ENCODE assay signal across 1 cellular context in genomic region chr14:75709207-75709812, GRCh38.
TF ChIP-seq lines count a peak whose summit lies in the region.

No MANE protein-coding gene starts in this region.

TF ChIP-seq in WTC11, 78 proteins besides CTCF, POLR2A, EP300 and RAD21 (continued from another document):
- TF ChIP-seq MAX (CRISPR knock-in tag; IDR thresholded peaks at IDR 0.05) (no peak), TCF7 (CRISPR knock-in tag; IDR thresholded peaks at IDR 0.05; ENCODE audit: low read depth) (no peak), ATF3 (CRISPR knock-in tag; conservative IDR thresholded peaks at IDR 0.05) (no peak), ERG (CRISPR knock-in tag; IDR thresholded peaks at IDR 0.05) (no peak), CREM (CRISPR knock-in tag; IDR thresholded peaks at IDR 0.05) (no peak), EMX1 (CRISPR knock-in tag; IDR thresholded peaks at IDR 0.05) (no peak), RORB (CRISPR knock-in tag; IDR thresholded peaks at IDR 0.05) (no peak), E2F1 (CRISPR knock-in tag; IDR thresholded peaks at IDR 0.05) (no peak)
